29 cellular contexts compared by ENCODE assay signal in genomic region chr7:140026935-140027334, GRCh38.
"Had no signal": no experiment of that assay in that cellular context is flagged by ENCODE, and none has a peak within 500 bp of the region (broad histone marks: within the 10 kb centered on the region; RNA-seq: fewer than 3 reads in every experiment).

No MANE protein-coding gene starts in this region.

- H3K27me3 ChIP-seq: ovary, right lobe of liver, sigmoid colon, spleen, stomach, thyroid gland, tibial nerve, upper lobe of right lung, uterus had no signal

- H3K79me2 ChIP-seq: parathyroid adenoma had no signal

- H3K4me1 Mint-ChIP-seq: neural crest cell had no signal

- H3K9me3 Mint-ChIP-seq: naive B cell; naive thymus-derived CD8-positive, alpha-beta T cell; nephron progenitor cell; neural crest cell; stimulated activated naive B cell treated with anti-CD40 and anti-IgM and Interleukin-4, amounts not matched to agents 10 μg/mL and 1 μg/mL and 100 μg/mL, for 72 hours; stimulated activated naive CD8-positive, alpha-beta T cell treated with anti-CD3 and anti-CD28 coated beads, Interleukin-15, Interleukin-2, amounts not matched to agents 100 ng/mL and 50 ng/mL, for 24 hours; type B pancreatic cell had no signal

- H3K36me3 ChIP-seq: ovary, uterus had no signal

- H3K27ac ChIP-seq: ovary, parathyroid adenoma, psoas muscle, right lobe of liver, sigmoid colon, spleen, stomach, thoracic aorta, thyroid gland, tibial nerve, upper lobe of right lung, uterus had no signal

- ATAC-seq: naive thymus-derived CD8-positive, alpha-beta T cell; psoas muscle; right cardiac atrium; right lobe of liver; stimulated activated naive B cell treated with anti-CD40 and anti-IgM and Interleukin-4, amounts not matched to agents 10 μg/mL and 1 μg/mL and 100 μg/mL, for 72 hours; upper lobe of right lung had no signal

- FAIRE-seq: small intestine had no signal

- H3K27me3 Mint-ChIP-seq: naive B cell; naive thymus-derived CD8-positive, alpha-beta T cell; stimulated activated naive B cell treated with anti-CD40 and anti-IgM and Interleukin-4, amounts not matched to agents 10 μg/mL and 1 μg/mL and 100 μg/mL, for 72 hours; stimulated activated naive CD8-positive, alpha-beta T cell treated with anti-CD3 and anti-CD28 coated beads, Interleukin-15, Interleukin-2, amounts not matched to agents 100 ng/mL and 50 ng/mL, for 24 hours; type B pancreatic cell had no signal

- DNase-seq: naive B cell; naive thymus-derived CD8-positive, alpha-beta T cell; nephron progenitor cell; occipital lobe; ovary; psoas muscle; right cardiac atrium; sigmoid colon; small intestine; spleen; stimulated activated CD4-positive, alpha-beta T cell treated with anti-CD3 and anti-CD28 coated beads, Interleukin-12 subunit alpha, Interleukin-12 subunit beta, amount 100 ng/mL, for 4 hours; stimulated activated CD4-positive, alpha-beta T cell treated with anti-CD3 and anti-CD28 coated beads, Interleukin-1b, Interleukin-23, amount 100 ng/mL, for 48 hours; stimulated activated CD4-positive, alpha-beta T cell treated with anti-CD3 and anti-CD28 coated beads, Interleukin-4, amount 100 ng/mL, for 1 hour; stimulated activated CD4-positive, alpha-beta T cell treated with anti-CD3 and anti-CD28 coated beads, Interleukin-4, amount 100 ng/mL, for 4 hours; stimulated activated CD8-positive, alpha-beta memory T cell treated with anti-CD3 and anti-CD28 coated beads, Interleukin-4, amount 100 ng/mL, for 48 hours; stimulated activated naive B cell treated with anti-CD40 and anti-IgM and Interleukin-4, amounts not matched to agents 10 μg/mL and 1 μg/mL and 100 μg/mL, for 72 hours; stimulated activated naive CD4-positive, alpha-beta T cell treated with Interleukin-2 at 50 U/mL for 16 hours; stomach; thyroid gland; upper lobe of right lung; uterus had no signal

- H3K9me3 ChIP-seq: ovary, psoas muscle, right lobe of liver, sigmoid colon, spleen, stomach, thoracic aorta, thyroid gland, tibial nerve, upper lobe of right lung, uterus had no signal

- H3K4me3 Mint-ChIP-seq: naive B cell; naive thymus-derived CD8-positive, alpha-beta T cell; nephron progenitor cell; neural crest cell; stimulated activated naive B cell treated with anti-CD40 and anti-IgM and Interleukin-4, amounts not matched to agents 10 μg/mL and 1 μg/mL and 100 μg/mL, for 72 hours; stimulated activated naive CD8-positive, alpha-beta T cell treated with anti-CD3 and anti-CD28 coated beads, Interleukin-15, Interleukin-2, amounts not matched to agents 100 ng/mL and 50 ng/mL, for 24 hours; type B pancreatic cell had no signal

- H3K4me1 ChIP-seq: parathyroid adenoma, psoas muscle, sigmoid colon, spleen, thyroid gland, upper lobe of right lung, uterus had no signal

- H3K27ac Mint-ChIP-seq: nephron progenitor cell; progenitor cell of endocrine pancreas; stimulated activated naive B cell treated with anti-CD40 and anti-IgM and Interleukin-4, amounts not matched to agents 10 μg/mL and 1 μg/mL and 100 μg/mL, for 72 hours; stimulated activated naive CD8-positive, alpha-beta T cell treated with anti-CD3 and anti-CD28 coated beads, Interleukin-15, Interleukin-2, amounts not matched to agents 100 ng/mL and 50 ng/mL, for 24 hours; type B pancreatic cell had no signal

- H3K36me3 Mint-ChIP-seq: type B pancreatic cell had no signal

- H2AFZ ChIP-seq: parathyroid adenoma had no signal

- H3K9ac ChIP-seq: parathyroid adenoma had no signal

- H3K4me3 ChIP-seq: ovary, psoas muscle, right lobe of liver, sigmoid colon, spleen, stomach, thoracic aorta, thyroid gland, tibial nerve, upper lobe of right lung, uterus had no signal
